ENCODE assay signal across 13 cellular contexts in the genomic region with DNA sequence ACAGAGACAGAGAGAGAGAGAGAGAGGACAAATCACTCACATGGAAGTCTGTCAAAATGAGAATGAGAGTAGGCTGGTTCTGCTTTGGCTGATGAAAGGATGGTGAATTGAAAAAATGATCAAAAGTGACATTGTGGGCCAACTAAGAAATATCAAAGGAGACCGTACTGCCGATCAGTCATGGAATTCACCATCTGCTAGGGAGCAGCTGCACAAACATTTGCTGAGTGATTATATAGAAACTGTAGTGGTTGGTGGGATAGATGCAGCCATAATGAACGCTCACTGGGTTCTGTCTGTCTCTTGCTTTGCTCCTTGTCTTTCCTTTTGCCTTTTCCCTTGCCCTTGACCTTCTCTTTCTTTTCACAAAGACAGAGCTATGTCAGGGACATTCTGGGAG.
A peak's percentile ranks its signal among the peaks of the same experiment; 100 is the strongest.
DNase-seq lines count a peak whose midpoint lies in the region.
"Had no signal": no experiment of that assay in that cellular context is flagged by ENCODE, and none has a peak within 500 bp of the region (broad histone marks: within the 10 kb centered on the region; RNA-seq: fewer than 3 reads in every experiment).

No MANE protein-coding gene starts in this region.

- DNase-seq in NCI-H1436 (lab: John Stamatoyannopoulos, UW): peak; percentile 42
- no peak for DNase-seq in NCI-H1436 treated with DMSO at 0.1 percent for 48 hours (lab: John Stamatoyannopoulos, UW)
- peak; percentile 25 for DNase-seq in NCI-H1105 (lab: John Stamatoyannopoulos, UW)
- DNase-seq in NCI-H510A treated with DMSO at 0.1 percent for 48 hours (lab: John Stamatoyannopoulos, UW): peak; percentile 38
- peak; percentile 66 for DNase-seq in SHP77 treated with DMSO at 0.1 percent for 48 hours (lab: John Stamatoyannopoulos, UW)
- no peak for DNase-seq in GDM1 (lab: John Stamatoyannopoulos, UW)
- DNase-seq in stimulated activated CD8-positive, alpha-beta memory T cell treated with anti-CD3 and anti-CD28 coated beads, Interleukin-4, amount 100 ng/mL, for 48 hours: no peak
- no peak for DNase-seq in NCI-H128 (lab: John Stamatoyannopoulos, UW; ENCODE audit: unreplicated experiment)
- DNase-seq: COR-L47, DND-41, GF-D8, KBM-7, NCI-H187 had no signal

Comparison
In these comparisons a context has a peak if more than half of its experiments do, and no peak if none do; other contexts are left out.
1. DNase-seq: peak in NCI-H1436 (single experiment), NCI-H1105 (single experiment), NCI-H510A treated with DMSO at 0.1 percent for 48 hours (single experiment) and SHP77 treated with DMSO at 0.1 percent for 48 hours (single experiment); none in NCI-H1436 treated with DMSO at 0.1 percent for 48 hours (single experiment), GDM1 (single experiment), stimulated activated CD8-positive, alpha-beta memory T cell treated with anti-CD3 and anti-CD28 coated beads, Interleukin-4, amount 100 ng/mL, for 48 hours (single experiment) and NCI-H128 (single experiment).